In genomic region chr4:169241480-169241879, GRCh38 we compare ENCODE assay signal across 13 cellular contexts.
"Had no signal": no experiment of that assay in that cellular context is flagged by ENCODE, and none has a peak within 500 bp of the region (broad histone marks: within the 10 kb centered on the region; RNA-seq: fewer than 3 reads in every experiment).

No MANE protein-coding gene starts in this region.

- ATAC-seq: activated CD8-positive, alpha-beta T cell treated with anti-CD3 and anti-CD28 coated beads, Interleukin-2, amount 10 ng/mL, durations not matched to agents 7 days and 5 days; natural killer cell treated with Interleukin-12 subunit alpha and Interleukin-12 subunit beta and Interleukin-15 and Interleukin-18, amount 100 ng/mL, for 72 hours; sciatic nerve had no signal

- DNase-seq: activated B cell treated with CpG ODN at 0.5 μM for 24 hours; activated CD4-positive, alpha-beta T cell treated with anti-CD3 and anti-CD28 coated beads for 48 hours; activated CD8-positive, alpha-beta memory T cell treated with anti-CD3 and anti-CD28 coated beads, Interleukin-2, amount 50 U/mL, for 4 hours; activated CD8-positive, alpha-beta T cell treated with anti-CD3 and anti-CD28 coated beads, Interleukin-2, amount 10 ng/mL, durations not matched to agents 7 days and 5 days; activated effector memory CD4-positive, alpha-beta T cell treated with anti-CD3 and anti-CD28 coated beads, Interleukin-2, amount 50 U/mL, for 16 hours; activated T-cell treated with anti-CD3 and anti-CD28 coated beads, Interleukin-2, amount 50 U/mL, for 48 hours; anterior cingulate cortex; erythroblast; hypothalamus; kidney; nucleus accumbens had no signal
